Comparison of ENCODE assay signal across 8 cellular contexts in the genomic region with DNA sequence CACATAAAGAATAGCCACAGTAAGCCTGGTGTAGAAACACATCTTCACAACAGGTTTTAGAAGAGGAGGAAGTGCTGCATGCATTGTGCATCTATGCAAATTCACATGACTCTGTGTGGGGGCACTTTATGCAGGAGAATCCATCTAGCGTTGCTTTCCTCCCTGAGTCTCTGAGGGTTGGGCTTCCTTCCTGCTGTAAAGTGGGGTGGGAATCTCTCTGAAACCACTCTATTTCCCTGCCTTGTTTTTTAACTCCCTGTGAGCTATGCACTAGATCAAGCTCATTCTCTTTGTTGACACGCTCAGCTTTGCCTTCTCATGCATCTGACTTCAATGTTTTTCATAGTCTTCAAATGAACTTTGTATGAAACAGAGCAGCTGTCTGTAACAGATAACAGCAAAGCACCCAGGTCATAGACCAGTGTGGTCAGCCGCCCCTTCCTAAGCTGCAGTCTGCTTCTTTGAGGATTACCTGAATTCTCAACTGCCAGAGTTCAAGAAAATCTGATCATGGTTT.
DNase-seq lines count a peak whose midpoint lies in the region; ATAC-seq, FAIRE-seq and TF ChIP-seq lines count a peak whose summit lies in the region.

No MANE protein-coding gene starts in this region.

- FAIRE-seq in kidney (lab: Jason Lieb, UNC): no peak

- peak overlapping the region; percentile 71 for H3K4me3 Mint-ChIP-seq in T-helper 1 cell treated with Interleukin-12 subunit alpha and Interleukin-12 subunit beta and Interleukin-4 antibody, amounts not matched to agents 30 μg/mL and 1 μg/mL, for 36 hours
- H3K4me3 Mint-ChIP-seq in mesothelial cell of epicardium: no peak overlapping the region

- H3K36me3 Mint-ChIP-seq in T-helper 1 cell treated with Interleukin-12 subunit alpha and Interleukin-12 subunit beta and Interleukin-4 antibody, amounts not matched to agents 30 μg/mL and 1 μg/mL, for 36 hours (ENCODE audit: low read depth): peaks cover 9% of the 10 kb centered on the region
- peaks cover 3% of the 10 kb centered on the region for H3K36me3 Mint-ChIP-seq in mesothelial cell of epicardium

- ATAC-seq in HG02884 (IDR thresholded peaks at IDR 0.05; ENCODE audit: unreplicated experiment): peak; percentile 98

- H3K9me3 ChIP-seq in kidney (ENCODE audit: control insufficient read depth in 1 of 2, low read length in 2 of 2): no peaks in the 10 kb centered on the region
- H3K9me3 ChIP-seq in ovary: no peaks in the 10 kb centered on the region

- H3K27me3 Mint-ChIP-seq in T-helper 1 cell treated with Interleukin-12 subunit alpha and Interleukin-12 subunit beta and Interleukin-4 antibody, amounts not matched to agents 30 μg/mL and 1 μg/mL, for 36 hours (ENCODE audit: low read depth): no peaks in the 10 kb centered on the region
- no peaks in the 10 kb centered on the region for H3K27me3 Mint-ChIP-seq in mesothelial cell of epicardium (ENCODE audit: low read depth)

- no peak overlapping the region for H3K9ac ChIP-seq in kidney (ENCODE audit: low read length in 2 of 2)

- TF ChIP-seq EP300 in ovary (IDR thresholded peaks at IDR 0.05): no peak

- H3K27ac Mint-ChIP-seq in T-helper 1 cell treated with Interleukin-12 subunit alpha and Interleukin-12 subunit beta and Interleukin-4 antibody, amounts not matched to agents 30 μg/mL and 1 μg/mL, for 36 hours: peak overlapping the region; percentile 88
- peak overlapping the region; percentile 94 for H3K27ac Mint-ChIP-seq in mesothelial cell of epicardium

- H3K4me1 Mint-ChIP-seq in T-helper 1 cell treated with Interleukin-12 subunit alpha and Interleukin-12 subunit beta and Interleukin-4 antibody, amounts not matched to agents 30 μg/mL and 1 μg/mL, for 36 hours (ENCODE audit: low read depth): peaks cover 41% of the 10 kb centered on the region
- H3K4me1 Mint-ChIP-seq in mesothelial cell of epicardium: peaks cover 48% of the 10 kb centered on the region

- WGBS in ovary, 3 donors: 17 to 21% (median 19%) methylated on average over 3 of the region's 3 CpGs

- no peak for TF ChIP-seq POLR2A in ovary (IDR thresholded peaks at IDR 0.05)

- H3K27ac ChIP-seq in kidney (ENCODE audit: low read depth in 2 of 2, low read length in 2 of 2) (no peak overlapping the region), ovary (no peak overlapping the region)

- H3K27me3 ChIP-seq in ovary: no peaks in the 10 kb centered on the region

- intact Hi-C loops in kidney (cut with DNase I) (no loop called here), ovary (cut with DNase I) (loop anchor here in 1 of 4 donors (5.0 kb wide), 1 partner anchor 716 kb away; no protein-coding TSS in a partner anchor)

- peak; percentile 21 to 28 for DNase-seq in activated CD4-positive, alpha-beta T cell treated with anti-CD3 and anti-CD28 coated beads for 4 hours
- no peak for DNase-seq in activated CD4-positive, alpha-beta T cell treated with anti-CD3 and anti-CD28 coated beads, Interleukin-2, amount 50 U/mL, for 48 hours
- no peak for DNase-seq in mesothelial cell of epicardium (ENCODE audit: low spot score in 2 of 2, unreplicated experiment in 2 of 2)
- no peak for DNase-seq in inferior parietal cortex (ENCODE audit: extremely low spot score)
- no peak for DNase-seq in kidney
- no peak for DNase-seq in ovary

- no peak for TF ChIP-seq CTCF in mesothelial cell of epicardium (IDR thresholded peaks at IDR 0.05; ENCODE audit: unreplicated experiment)
- TF ChIP-seq CTCF in kidney (IDR thresholded peaks at IDR 0.05; ENCODE audit: borderline replicate concordance, extremely low read depth, insufficient read depth): no peak
- no peak for TF ChIP-seq CTCF in ovary (IDR thresholded peaks at IDR 0.05)

- H3K36me3 ChIP-seq in kidney (ENCODE audit: control insufficient read depth in 1 of 2, insufficient read depth in 2 of 2, low read length in 2 of 2) (no peaks in the 10 kb centered on the region), ovary (no peaks in the 10 kb centered on the region)

- no peak overlapping the region for H3K4me3 ChIP-seq in kidney (ENCODE audit: low read length in 2 of 2)
- H3K4me3 ChIP-seq in ovary: no peak overlapping the region

- H3K9me3 Mint-ChIP-seq in T-helper 1 cell treated with Interleukin-12 subunit alpha and Interleukin-12 subunit beta and Interleukin-4 antibody, amounts not matched to agents 30 μg/mL and 1 μg/mL, for 36 hours: peaks cover 7% of the 10 kb centered on the region
- peaks cover 4% of the 10 kb centered on the region for H3K9me3 Mint-ChIP-seq in mesothelial cell of epicardium

- peaks cover 0 to 3% of the 10 kb centered on the region in 2 donors for H3K4me1 ChIP-seq in kidney (ENCODE audit: control insufficient read depth in 1 of 2, insufficient read depth in 1 of 2, low read depth in 1 of 2, low read length in 2 of 2)
- H3K4me1 ChIP-seq in ovary (ENCODE audit: insufficient read depth): no peaks in the 10 kb centered on the region

Comparison
In these comparisons a context has a peak if more than half of its experiments do, and no peak if none do; other contexts are left out.
1. DNase-seq: peak in activated CD4-positive, alpha-beta T cell treated with anti-CD3 and anti-CD28 coated beads for 4 hours (2 of 2); none in activated CD4-positive, alpha-beta T cell treated with anti-CD3 and anti-CD28 coated beads, Interleukin-2, amount 50 U/mL, for 48 hours (0 of 2), mesothelial cell of epicardium (0 of 2), inferior parietal cortex (single experiment), kidney (single experiment) and ovary (0 of 5).